ENCODE assay signal across 25 cellular contexts in the genomic region with DNA sequence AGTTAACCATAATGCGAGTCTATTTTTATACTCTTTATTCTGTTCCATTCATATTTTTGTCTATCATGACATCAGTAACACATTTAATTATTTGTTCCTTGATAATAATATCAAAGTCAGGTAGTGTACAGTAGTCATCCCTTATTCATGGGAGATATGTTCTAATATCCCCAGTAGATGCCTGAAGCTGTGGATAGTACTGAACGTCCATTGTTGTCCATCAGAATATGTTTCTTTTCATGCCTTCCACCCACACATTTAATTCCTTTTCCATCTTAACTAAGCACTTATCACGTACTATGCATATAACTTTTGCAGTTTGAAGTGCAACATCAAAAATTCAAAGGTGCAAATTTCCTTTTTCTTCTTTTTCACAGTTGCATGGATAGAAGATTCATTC. TPM values are rescaled to one million over a fixed set of nuclear protein-coding genes. Genes with fewer than 3 reads are reported as not detected.
DNase-seq lines count a peak whose midpoint lies in the region; ATAC-seq and TF ChIP-seq lines count a peak whose summit lies in the region.
"Had no signal": no experiment of that assay in that cellular context is flagged by ENCODE, and none has a peak within 500 bp of the region (broad histone marks: within the 10 kb centered on the region; RNA-seq: fewer than 3 reads in every experiment).

No MANE protein-coding gene starts in this region.

- no peak for TF ChIP-seq RAD21 in HCT116 (IDR thresholded peaks at IDR 0.05; ENCODE audit: low read depth)

- no peak for TF ChIP-seq POLR2A in HCT116 (IDR thresholded peaks at IDR 0.05; ENCODE audit: borderline replicate concordance, extremely low read depth, insufficient read depth, insufficient read length)

- H3K27me3 Mint-ChIP-seq in type B pancreatic cell = no peaks in the 10 kb centered on the region
- H3K27me3 Mint-ChIP-seq: activated CD4-positive, alpha-beta T cell treated with anti-CD3 and anti-CD28 coated beads, Interleukin-2, amount 10 ng/mL, durations not matched to agents 7 days and 5 days; activated T-helper 17 cell treated with anti-CD3 and anti-CD28 coated beads, Interleukin-2, amount 50 U/mL, for 72 hours had no signal

- no peaks in the 10 kb centered on the region for H3K9me2 ChIP-seq in HCT116 (ENCODE audit: insufficient read depth)

- peak overlapping the region; percentile 61 for H3K27ac ChIP-seq in HCT116 (ENCODE audit: low read depth, low read length)
- H3K27ac ChIP-seq in foreskin keratinocyte = peak overlapping the region; percentile 3
- H3K27ac ChIP-seq: pancreas, tibial nerve, WERI-Rb-1 had no signal

- peak overlapping the region; percentile 69 for H3K4me2 ChIP-seq in HCT116 (ENCODE audit: low read length)

- RAD21 ChIA-PET in HCT116 (lab: Charles Lee; ENCODE audit: low non-redundant PET in 1 of 2, low total read pairs in 2 of 2, uncharacterized antibody in 2 of 2, unreplicated experiment in 2 of 2) = no interaction called here

- peaks cover 6% of the 10 kb centered on the region for H3K9me3 Mint-ChIP-seq in type B pancreatic cell

- no peaks in the 10 kb centered on the region; the same call in 1 of the 2 replicates for H3K79me2 ChIP-seq in HCT116 (ENCODE audit: insufficient read depth, low read length)

- no peak overlapping the region for H3K4me3 Mint-ChIP-seq in type B pancreatic cell
- H3K4me3 Mint-ChIP-seq: activated CD4-positive, alpha-beta T cell treated with anti-CD3 and anti-CD28 coated beads, Interleukin-2, amount 10 ng/mL, durations not matched to agents 7 days and 5 days; activated T-helper 17 cell treated with anti-CD3 and anti-CD28 coated beads, Interleukin-2, amount 50 U/mL, for 72 hours; endodermal cell; H9; nephron had no signal

- ATAC-seq in HCT116 (peak; percentile 56), SK-N-SH treated with all-trans-retinoic acid at 6 μM for 48 hours (peak; percentile 48; the same call in 2 of the 3 replicates), foreskin keratinocyte (peak; percentile 16)
- ATAC-seq: pancreas had no signal

- H3K27ac Mint-ChIP-seq in type B pancreatic cell = no peak overlapping the region
- H3K27ac Mint-ChIP-seq: activated CD4-positive, alpha-beta T cell treated with anti-CD3 and anti-CD28 coated beads, Interleukin-2, amount 10 ng/mL, durations not matched to agents 7 days and 5 days; activated naive CD4-positive, alpha-beta T cell treated with anti-CD3 and anti-CD28 coated beads, Interleukin-2, amount 50 U/mL, for 72 hours; activated T-helper 17 cell treated with anti-CD3 and anti-CD28 coated beads, Interleukin-2, amount 50 U/mL, for 72 hours; endodermal cell; H9; nephron had no signal

- H3K9ac ChIP-seq in HCT116 (ENCODE audit: low read length) = peak overlapping the region; percentile 38

- peaks cover 49% of the 10 kb centered on the region for H3K36me3 Mint-ChIP-seq in type B pancreatic cell

- TSS peak; percentile 99 for BruUV-seq in HCT116 (replicated peaks; lab: Mats Ljungman, UMichigan)

- DNase-seq in A172 (ENCODE audit: low spot score) (peak; percentile 13), HCT116 (ENCODE audit: low read depth, low spot score) (no peak), foreskin keratinocyte (no peak), NCI-H146 (lab: John Stamatoyannopoulos, UW) (no peak), epidermal melanocyte (ENCODE audit: insufficient read length, low spot score) (no peak), type B pancreatic cell (ENCODE audit: extremely low spot score, unreplicated experiment) (no peak)
- DNase-seq in activated CD8-positive, alpha-beta memory T cell treated with anti-CD3 and anti-CD28 coated beads, Interleukin-2, amount 50 U/mL, for 4 hours = no peak
- DNase-seq: activated CD4-positive, alpha-beta T cell treated with anti-CD3 and anti-CD28 coated beads, Interleukin-2, amount 10 ng/mL, durations not matched to agents 7 days and 5 days; anterior cingulate cortex; BE2C; cortex of kidney; endodermal cell; H9; NCI-H1417; NCI-H748 treated with DMSO at 0.1 percent for 48 hours; pancreas; stimulated activated CD4-positive, alpha-beta T cell treated with anti-CD3 and anti-CD28 coated beads, Interleukin-2, amount 100 ng/mL, for 48 hours; WERI-Rb-1 had no signal

- H3K9me3 ChIP-seq in HCT116 (ENCODE audit: control insufficient read depth in 1 of 2, insufficient read depth in 1 of 2, low read depth in 1 of 2, low read length in 2 of 2) = peaks cover 0 to 4% of the 10 kb centered on the region in 2 experiments; a peak in 2 of 4 replicates
- H3K9me3 ChIP-seq: BE2C, pancreas had no signal

- H3K36me3 ChIP-seq in HCT116 (ENCODE audit: control insufficient read depth in 1 of 2, insufficient read depth in 2 of 2, low read length in 2 of 2) = no peaks in the 10 kb centered on the region
- H3K36me3 ChIP-seq: BE2C, pancreas, WERI-Rb-1 had no signal

- H4K20me1 ChIP-seq in HCT116 (ENCODE audit: insufficient read depth) = no peaks in the 10 kb centered on the region

- H3K4me1 ChIP-seq in HCT116 (ENCODE audit: control insufficient read depth in 1 of 2, insufficient read depth in 2 of 2, low read length in 2 of 2) (peaks cover 14 to 26% of the 10 kb centered on the region in 2 experiments), foreskin keratinocyte (peaks cover 28% of the 10 kb centered on the region)
- H3K4me1 ChIP-seq: BE2C, pancreas had no signal

- CTCF ChIA-PET in HCT116 (lab: Charles Lee) = no interaction called here

- peak overlapping the region in 1 of 2 experiments; percentile 20; a peak in 1 of 4 replicates for H3K4me3 ChIP-seq in HCT116 (replicated peaks in 1 of 2; ENCODE audit: low read depth in 1 of 2, low read length in 2 of 2)
- H3K4me3 ChIP-seq: K562, MG63, pancreas, tibial nerve had no signal

- no peak overlapping the region for H2AFZ ChIP-seq in HCT116 (ENCODE audit: low read depth, low read length, poor library complexity, severe bottlenecking)

- H3K27me3 ChIP-seq in HCT116 (ENCODE audit: insufficient read depth, low read length) = no peaks in the 10 kb centered on the region
- no peaks in the 10 kb centered on the region for H3K27me3 ChIP-seq in foreskin keratinocyte
- H3K27me3 ChIP-seq: BE2C, MG63, pancreas, tibial nerve had no signal

- H3K4me1 Mint-ChIP-seq in type B pancreatic cell (ENCODE audit: unreplicated experiment) = no peaks in the 10 kb centered on the region
- H3K4me1 Mint-ChIP-seq: activated CD4-positive, alpha-beta T cell treated with anti-CD3 and anti-CD28 coated beads, Interleukin-2, amount 10 ng/mL, durations not matched to agents 7 days and 5 days; activated T-helper 17 cell treated with anti-CD3 and anti-CD28 coated beads, Interleukin-2, amount 50 U/mL, for 72 hours; nephron had no signal

- POLR2A ChIA-PET in HCT116 (lab: Charles Lee) = interaction anchor here (1.0 to 2.8 kb wide), 3 partner anchors 9 to 15 kb away, joined by 3 to 11 read pairs (median 4); no protein-coding TSS in a partner anchor

- TF ChIP-seq CTCF in HCT116 (IDR thresholded peaks at IDR 0.05 in 2 of 3, conservative IDR thresholded peaks at IDR 0.05 in 1 of 3; ENCODE audit: borderline replicate concordance in 1 of 3, insufficient read depth in 1 of 3, low read depth in 2 of 3, low read length in 2 of 3) (no peak), foreskin keratinocyte (conservative IDR thresholded peaks at IDR 0.05) (no peak), type B pancreatic cell (conservative IDR thresholded peaks at IDR 0.05) (no peak)

- intact Hi-C loops in HCT116 (cut with micrococcal nuclease) = no loop called here

TF ChIP-seq in HCT116, 20 proteins besides CTCF, POLR2A, EP300 and RAD21 (continues in another document):
- TF ChIP-seq ZNF274 (IDR thresholded peaks at IDR 0.05; ENCODE audit: low read depth, low read length) = no peak
- TF ChIP-seq YY1 (IDR thresholded peaks at IDR 0.05; ENCODE audit: extremely low read depth, insufficient replicate concordance, low read depth, low read length) = no peak
- TF ChIP-seq SRF (IDR thresholded peaks at IDR 0.05; ENCODE audit: low read depth) = no peak
- TF ChIP-seq CBX3 (IDR thresholded peaks at IDR 0.05; ENCODE audit: low read depth) = no peak
- no peak for TF ChIP-seq ZFX (IDR thresholded peaks at IDR 0.05)
- TF ChIP-seq SIN3A (IDR thresholded peaks at IDR 0.05; ENCODE audit: low read depth) = no peak
- TF ChIP-seq, protein P1, sequence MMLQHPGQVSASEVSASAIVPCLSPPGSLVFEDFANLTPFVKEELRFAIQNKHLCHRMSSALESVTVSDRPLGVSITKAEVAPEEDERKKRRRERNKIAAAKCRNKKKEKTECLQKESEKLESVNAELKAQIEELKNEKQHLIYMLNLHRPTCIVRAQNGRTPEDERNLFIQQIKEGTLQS (IDR thresholded peaks at IDR 0.05) = no peak
- TF ChIP-seq FOSL1 (IDR thresholded peaks at IDR 0.05; ENCODE audit: low read depth) = no peak
- TF ChIP-seq EZH2 (IDR thresholded peaks at IDR 0.05) = no peak

TF ChIP-seq in SK-N-SH treated with all-trans-retinoic acid at 6 μM for 48 hours, 23 proteins besides CTCF, POLR2A, EP300 and RAD21 (continues in another document):
- TF ChIP-seq ZNF565 (CRISPR knock-in tag; conservative IDR thresholded peaks at IDR 0.05; ENCODE audit: low read depth) = no peak
- TF ChIP-seq ISL1 (CRISPR knock-in tag; IDR thresholded peaks at IDR 0.05) = no peak
- no peak for TF ChIP-seq OSR1 (CRISPR knock-in tag; IDR thresholded peaks at IDR 0.05)
- TF ChIP-seq, protein P2, sequence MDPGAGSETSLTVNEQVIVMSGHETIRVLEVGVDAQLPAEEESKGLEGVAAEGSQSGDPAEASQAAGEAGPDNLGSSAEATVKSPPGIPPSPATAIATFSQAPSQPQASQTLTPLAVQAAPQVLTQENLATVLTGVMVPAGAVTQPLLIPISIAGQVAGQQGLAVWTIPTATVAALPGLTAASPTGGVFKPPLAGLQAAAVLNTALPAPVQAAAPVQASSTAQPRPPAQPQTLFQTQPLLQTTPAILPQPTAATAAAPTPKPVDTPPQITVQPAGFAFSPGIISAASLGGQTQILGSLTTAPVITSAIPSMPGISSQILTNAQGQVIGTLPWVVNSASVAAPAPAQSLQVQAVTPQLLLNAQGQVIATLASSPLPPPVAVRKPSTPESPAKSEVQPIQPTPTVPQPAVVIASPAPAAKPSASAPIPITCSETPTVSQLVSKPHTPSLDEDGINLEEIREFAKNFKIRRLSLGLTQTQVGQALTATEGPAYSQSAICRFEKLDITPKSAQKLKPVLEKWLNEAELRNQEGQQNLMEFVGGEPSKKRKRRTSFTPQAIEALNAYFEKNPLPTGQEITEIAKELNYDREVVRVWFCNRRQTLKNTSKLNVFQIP (CRISPR knock-in tag; IDR thresholded peaks at IDR 0.05; ENCODE audit: borderline replicate concordance, low read depth) = no peak

RNA-seq across cellular contexts. Expression of gene FER, which starts 53.6 kb away (rescaled TPM):
- 16.5 and 29.3 TPM in 2 replicates for total RNA-seq in A172 (2014; rRNA removed; shearing (Covaris generic))
- 32.0 TPM for total RNA-seq in HCT116 (2021; ENCODE audit: unreplicated experiment)
- polyA plus RNA-seq in HCT116 (2012) = 5.8 TPM in 2 replicates
- 27.6 and 27.9 TPM in 2 replicates for total RNA-seq in foreskin keratinocyte
- polyA plus RNA-seq in foreskin keratinocyte = 4.1 and 4.3 TPM in 2 replicates
- 26.3 and 29.7 TPM in 2 replicates for total RNA-seq in type B pancreatic cell (ENCODE audit: low replicate concordance)
